ENCODE assay signal across 8 cellular contexts in genomic region chr13:106917673-106918652, GRCh38.
DNase-seq lines count a peak whose midpoint lies in the region; ATAC-seq and TF ChIP-seq lines count a peak whose summit lies in the region.

No MANE protein-coding gene starts in this region.

- no peaks in the 10 kb centered on the region for H3K4me1 ChIP-seq in testis

- H3K36me3 Mint-ChIP-seq in activated naive CD8-positive, alpha-beta T cell treated with anti-CD3 and anti-CD28 coated beads, Interleukin-2, amount 10 ng/mL, durations not matched to agents 7 days and 5 days, result no peaks in the 10 kb centered on the region
- H3K36me3 Mint-ChIP-seq in osteocyte (ENCODE audit: unreplicated experiment), result no peaks in the 10 kb centered on the region

- H3K27me3 Mint-ChIP-seq in activated naive CD8-positive, alpha-beta T cell treated with anti-CD3 and anti-CD28 coated beads, Interleukin-2, amount 10 ng/mL, durations not matched to agents 7 days and 5 days, result peaks cover 25% of the 10 kb centered on the region
- H3K27me3 Mint-ChIP-seq in osteocyte (ENCODE audit: unreplicated experiment), result peaks cover 17% of the 10 kb centered on the region

- H3K27ac ChIP-seq in SK-N-MC, result no peak overlapping the region
- H3K27ac ChIP-seq in testis, result peak overlapping the region; percentile 94 to 95

- peak; percentile 95 for ATAC-seq in GM21360 (IDR thresholded peaks at IDR 0.05; ENCODE audit: unreplicated experiment)
- ATAC-seq in activated naive CD8-positive, alpha-beta T cell treated with anti-CD3 and anti-CD28 coated beads, Interleukin-2, amount 10 ng/mL, durations not matched to agents 7 days and 5 days (ENCODE audit: low read depth), result peak; percentile 92
- peak; percentile 94 for ATAC-seq in Right ventricle myocardium inferior

- H3K4me1 Mint-ChIP-seq in activated naive CD8-positive, alpha-beta T cell treated with anti-CD3 and anti-CD28 coated beads, Interleukin-2, amount 10 ng/mL, durations not matched to agents 7 days and 5 days, result peaks cover 4% of the 10 kb centered on the region
- H3K4me1 Mint-ChIP-seq in osteocyte (ENCODE audit: unreplicated experiment), result peaks cover 18% of the 10 kb centered on the region

- no peak for TF ChIP-seq POLR2A in testis (IDR thresholded peaks at IDR 0.05)

- no peaks in the 10 kb centered on the region for H3K36me3 ChIP-seq in SK-N-MC (ENCODE audit: insufficient read depth, low read length)
- no peaks in the 10 kb centered on the region for H3K36me3 ChIP-seq in testis (ENCODE audit: low read depth, missing control alignments)

- no peak overlapping the region for H3K27ac Mint-ChIP-seq in activated naive CD8-positive, alpha-beta T cell treated with anti-CD3 and anti-CD28 coated beads, Interleukin-2, amount 10 ng/mL, durations not matched to agents 7 days and 5 days
- peak overlapping the region; percentile 87 for H3K27ac Mint-ChIP-seq in osteocyte (ENCODE audit: unreplicated experiment)

- peak overlapping the region; percentile 79 for H3K4me3 Mint-ChIP-seq in activated naive CD8-positive, alpha-beta T cell treated with anti-CD3 and anti-CD28 coated beads, Interleukin-2, amount 10 ng/mL, durations not matched to agents 7 days and 5 days
- H3K4me3 Mint-ChIP-seq in osteocyte (ENCODE audit: unreplicated experiment), result peak overlapping the region; percentile 83

- H3K9ac ChIP-seq in SK-N-MC (ENCODE audit: insufficient read length), result no peak overlapping the region

- 0 to 1% methylated on average over 40 to 63 of the region's 63 CpGs for WGBS in testis, 2 donors

- POLR2A ChIA-PET in activated naive CD8-positive, alpha-beta T cell treated with anti-CD3 and anti-CD28 coated beads, Interleukin-2, amount 10 ng/mL, durations not matched to agents 7 days and 5 days (lab: Charles Lee), result no interaction called here

- no peaks in the 10 kb centered on the region for H3K27me3 ChIP-seq in testis

- TF ChIP-seq CTCF in osteocyte (IDR thresholded peaks at IDR 0.05), result peak; percentile 99
- peak; percentile 56 to 97 (median 87) for TF ChIP-seq CTCF in testis (IDR thresholded peaks at IDR 0.05)

- H3K9me3 ChIP-seq in SK-N-MC (ENCODE audit: low read depth, low read length) (no peaks in the 10 kb centered on the region), testis (no peaks in the 10 kb centered on the region)

- DNase-seq in DMS153 treated with DMSO at 0.1 percent for 48 hours (lab: John Stamatoyannopoulos, UW; ENCODE audit: unreplicated experiment) (peak; percentile 59), HT-29 (ENCODE audit: low spot score) (peak; percentile 87), SK-N-MC (ENCODE audit: low read depth, low spot score) (no peak), Right ventricle myocardium inferior (ENCODE audit: missing footprints) (peak; percentile 84), osteocyte (ENCODE audit: extremely low spot score, unreplicated experiment) (peak; percentile 94), testis (peak; percentile 82)
- peak; percentile 85 for DNase-seq in activated naive CD8-positive, alpha-beta T cell treated with anti-CD3 and anti-CD28 coated beads, Interleukin-2, amount 10 ng/mL, durations not matched to agents 7 days and 5 days

- H3K9me3 Mint-ChIP-seq in activated naive CD8-positive, alpha-beta T cell treated with anti-CD3 and anti-CD28 coated beads, Interleukin-2, amount 10 ng/mL, durations not matched to agents 7 days and 5 days, result no peaks in the 10 kb centered on the region
- H3K9me3 Mint-ChIP-seq in osteocyte (ENCODE audit: unreplicated experiment), result no peaks in the 10 kb centered on the region

- intact Hi-C loops in Right ventricle myocardium inferior (cut with DNase I), result loop anchor here (2.0 to 5.0 kb wide), 8 partner anchors 46 to 381 kb away; no protein-coding TSS in a partner anchor
- intact Hi-C loops in testis (cut with DNase I; ENCODE audit: low total_unique reads), result no loop called here

- H3K4me3 ChIP-seq in SK-N-MC (peak overlapping the region; percentile 53), testis (peak overlapping the region; percentile 70 to 76)
